ENCODE assay signal across 23 cellular contexts in the genomic region with DNA sequence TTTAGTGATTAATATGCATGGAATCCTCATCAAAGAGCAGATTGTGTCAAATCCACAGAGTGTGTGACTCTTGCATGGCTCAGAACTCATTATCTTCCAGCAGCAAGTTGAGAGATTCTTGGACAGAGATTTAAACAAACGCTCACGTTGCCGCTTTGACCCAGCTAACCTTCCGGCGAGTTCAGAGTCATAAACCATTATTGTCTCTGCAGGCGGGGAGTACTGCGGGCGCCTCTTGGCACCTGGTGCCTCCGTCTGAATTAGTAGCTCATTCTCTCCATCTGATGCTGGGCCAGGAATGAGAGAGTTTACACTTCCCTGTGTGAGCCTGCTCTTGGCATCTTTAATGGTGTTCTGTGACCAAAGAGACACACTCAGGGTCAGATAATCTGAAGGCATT.
DNase-seq lines count a peak whose midpoint lies in the region; ATAC-seq and TF ChIP-seq lines count a peak whose summit lies in the region.
"Had no signal": no experiment of that assay in that cellular context is flagged by ENCODE, and none has a peak within 500 bp of the region (broad histone marks: within the 10 kb centered on the region; RNA-seq: fewer than 3 reads in every experiment).

No MANE protein-coding gene starts in this region.

- no peaks in the 10 kb centered on the region for H3K4me1 Mint-ChIP-seq in stimulated activated naive B cell treated with anti-CD40 and anti-IgM and Interleukin-4, amounts not matched to agents 10 μg/mL and 1 μg/mL and 100 μg/mL, for 72 hours

- peak; percentile 3 for DNase-seq in DMS 273 (lab: John Stamatoyannopoulos, UW; ENCODE audit: unreplicated experiment)
- no peak for DNase-seq in DMS 273 treated with DMSO at 0.1 percent for 48 hours (lab: John Stamatoyannopoulos, UW)
- DNase-seq in NCI-H774 (lab: John Stamatoyannopoulos, UW): peak; percentile 48
- DNase-seq in kidney tubule cell (ENCODE audit: low spot score): peak; percentile 7
- peak; percentile 11 for DNase-seq in transverse colon
- no peak for DNase-seq in ecto neural progenitor cell (ENCODE audit: low spot score)
- no peak for DNase-seq in DMS79 (lab: John Stamatoyannopoulos, UW)
- no peak for DNase-seq in stimulated activated naive B cell treated with anti-CD40 and anti-IgM and Interleukin-4, amounts not matched to agents 10 μg/mL and 1 μg/mL and 100 μg/mL, for 72 hours
- DNase-seq: activated CD8-positive, alpha-beta T cell treated with anti-CD3 and anti-CD28 coated beads, Interleukin-2, amount 10 ng/mL, durations not matched to agents 7 days and 5 days; activated naive CD4-positive, alpha-beta T cell treated with anti-CD3 and anti-CD28 coated beads for 36 hours; activated T-cell treated with anti-CD3 and anti-CD28 coated beads, Interleukin-2, amount 50 U/mL, for 24 hours; AML-193; Caco-2; effector memory CD8-positive, alpha-beta T cell; esophagus squamous epithelium; NCI-H1930; NCI-H526; small intestine; stimulated activated naive CD4-positive, alpha-beta T cell treated with Interleukin-2 at 50 U/mL for 16 hours had no signal

- H3K4me1 ChIP-seq in transverse colon: no peaks in the 10 kb centered on the region
- H3K4me1 ChIP-seq: Caco-2, esophagus squamous epithelium, tibial nerve had no signal

- H3K9me3 ChIP-seq in transverse colon: no peaks in the 10 kb centered on the region
- H3K9me3 ChIP-seq: Caco-2, esophagus squamous epithelium had no signal

- H3K27me3 ChIP-seq in transverse colon: no peaks in the 10 kb centered on the region
- H3K27me3 ChIP-seq: tibial nerve had no signal

- intact Hi-C loops in transverse colon (cut with DNase I; ENCODE audit: low total_unique reads): no loop called here

- no peak for ATAC-seq in stimulated activated naive B cell treated with anti-CD40 and anti-IgM and Interleukin-4, amounts not matched to agents 10 μg/mL and 1 μg/mL and 100 μg/mL, for 72 hours (replicated peaks)
- ATAC-seq: activated CD8-positive, alpha-beta T cell treated with anti-CD3 and anti-CD28 coated beads, Interleukin-2, amount 10 ng/mL, durations not matched to agents 7 days and 5 days; effector memory CD8-positive, alpha-beta T cell had no signal

- no peak for TF ChIP-seq CTCF in transverse colon (IDR thresholded peaks at IDR 0.05)

- H3K9me3 Mint-ChIP-seq in stimulated activated naive B cell treated with anti-CD40 and anti-IgM and Interleukin-4, amounts not matched to agents 10 μg/mL and 1 μg/mL and 100 μg/mL, for 72 hours: peaks cover 0 to 4% of the 10 kb centered on the region in 2 donors

- H3K4me3 Mint-ChIP-seq in stimulated activated naive B cell treated with anti-CD40 and anti-IgM and Interleukin-4, amounts not matched to agents 10 μg/mL and 1 μg/mL and 100 μg/mL, for 72 hours: no peak overlapping the region
- H3K4me3 Mint-ChIP-seq: activated CD8-positive, alpha-beta T cell treated with anti-CD3 and anti-CD28 coated beads, Interleukin-2, amount 10 ng/mL, durations not matched to agents 7 days and 5 days; activated naive CD4-positive, alpha-beta T cell treated with anti-CD3 and anti-CD28 coated beads for 36 hours; activated T-cell treated with anti-CD3 and anti-CD28 coated beads, Interleukin-2, amount 50 U/mL, for 24 hours; effector memory CD8-positive, alpha-beta T cell had no signal

- no peak overlapping the region for H3K4me3 ChIP-seq in transverse colon
- H3K4me3 ChIP-seq: esophagus squamous epithelium, tibial nerve had no signal

- H3K27ac Mint-ChIP-seq in stimulated activated naive B cell treated with anti-CD40 and anti-IgM and Interleukin-4, amounts not matched to agents 10 μg/mL and 1 μg/mL and 100 μg/mL, for 72 hours: no peak overlapping the region
- H3K27ac Mint-ChIP-seq: activated CD8-positive, alpha-beta T cell treated with anti-CD3 and anti-CD28 coated beads, Interleukin-2, amount 10 ng/mL, durations not matched to agents 7 days and 5 days; activated naive CD4-positive, alpha-beta T cell treated with anti-CD3 and anti-CD28 coated beads for 36 hours; activated T-cell treated with anti-CD3 and anti-CD28 coated beads, Interleukin-2, amount 50 U/mL, for 24 hours; effector memory CD8-positive, alpha-beta T cell; progenitor cell of endocrine pancreas had no signal

- no peaks in the 10 kb centered on the region for H3K36me3 ChIP-seq in transverse colon
- H3K36me3 ChIP-seq: esophagus squamous epithelium, tibial nerve had no signal

- no peak for TF ChIP-seq EP300 in transverse colon (IDR thresholded peaks at IDR 0.05; ENCODE audit: low read depth)

- no peak overlapping the region for H3K27ac ChIP-seq in transverse colon
- H3K27ac ChIP-seq: 22Rv1, esophagus squamous epithelium, HL-60, tibial nerve had no signal

- no peaks in the 10 kb centered on the region for H3K36me3 Mint-ChIP-seq in stimulated activated naive B cell treated with anti-CD40 and anti-IgM and Interleukin-4, amounts not matched to agents 10 μg/mL and 1 μg/mL and 100 μg/mL, for 72 hours

- in situ Hi-C loops in transverse colon (cut with MboI; ENCODE audit: low pct_ligation_motif_present in 1 of 4, low pct_unique_long_range_greater_than_20kb in 1 of 4, low sequenced_read_pairs in 3 of 4): no loop called here

- peaks cover 4 to 10% of the 10 kb centered on the region in 2 donors for H3K27me3 Mint-ChIP-seq in stimulated activated naive B cell treated with anti-CD40 and anti-IgM and Interleukin-4, amounts not matched to agents 10 μg/mL and 1 μg/mL and 100 μg/mL, for 72 hours

- 28% methylated on average over 9 of the region's 9 CpGs; no CpG with 5 or more reads in 1 of the 2 donors for WGBS in transverse colon (ENCODE audit: low coverage in 1 of 2), 2 donors

- TF ChIP-seq POLR2A in transverse colon (IDR thresholded peaks at IDR 0.05): no peak

Comparison
In these comparisons a context has a peak if more than half of its experiments do, and no peak if none do; other contexts are left out.
1. DNase-seq: peak in DMS 273 (single experiment), NCI-H774 (single experiment), kidney tubule cell (single experiment) and transverse colon (single experiment); none in DMS 273 treated with DMSO at 0.1 percent for 48 hours (single experiment), ecto neural progenitor cell (single experiment), DMS79 (single experiment) and stimulated activated naive B cell treated with anti-CD40 and anti-IgM and Interleukin-4, amounts not matched to agents 10 μg/mL and 1 μg/mL and 100 μg/mL, for 72 hours (single experiment).